8 cellular contexts compared by ENCODE assay signal in genomic region chr18:24019641-24020331, GRCh38. TPM values are rescaled to one million over a fixed set of nuclear protein-coding genes. Genes with fewer than 3 reads are reported as not detected.
A peak's percentile ranks its signal among the peaks of the same experiment; 100 is the strongest.
DNase-seq lines count a peak whose midpoint lies in the region; ATAC-seq and TF ChIP-seq lines count a peak whose summit lies in the region.

No MANE protein-coding gene starts in this region.

- H3K27ac ChIP-seq in KOPT-K1 (ENCODE audit: low read depth, low read length, poor library complexity, severe bottlenecking) (peak overlapping the region; percentile 68), osteoblast (ENCODE audit: low read depth, low read length) (no peak overlapping the region), neuronal stem cell (replicated peaks; ENCODE audit: low read length) (no peak overlapping the region)

- peaks cover 59% of the 10 kb centered on the region for H4K20me1 ChIP-seq in osteoblast (ENCODE audit: insufficient read depth, low read length)

- H3K18ac ChIP-seq in neuronal stem cell (ENCODE audit: low read length): no peak overlapping the region

- H3K79me2 ChIP-seq in osteoblast (ENCODE audit: insufficient read depth, low read length): peaks cover 76% of the 10 kb centered on the region

- H3K27me3 Mint-ChIP-seq in stimulated activated naive CD8-positive, alpha-beta T cell treated with anti-CD3 and anti-CD28 coated beads, Interleukin-15, amount 100 ng/mL, for 72 hours: no peaks in the 10 kb centered on the region
- no peaks in the 10 kb centered on the region; the same call in 1 of the 2 replicates for H3K27me3 Mint-ChIP-seq in HFFc6 (ENCODE audit: insufficient read depth)

- H3K4me1 Mint-ChIP-seq in stimulated activated naive CD8-positive, alpha-beta T cell treated with anti-CD3 and anti-CD28 coated beads, Interleukin-15, amount 100 ng/mL, for 72 hours: peaks cover 84% of the 10 kb centered on the region
- H3K4me1 Mint-ChIP-seq in HFFc6 (ENCODE audit: low read depth): peaks cover 41% of the 10 kb centered on the region

- no peaks in the 10 kb centered on the region for H3K9me3 Mint-ChIP-seq in stimulated activated naive CD8-positive, alpha-beta T cell treated with anti-CD3 and anti-CD28 coated beads, Interleukin-15, amount 100 ng/mL, for 72 hours
- H3K9me3 Mint-ChIP-seq in HFFc6: no peaks in the 10 kb centered on the region

- peak; percentile 75 for ATAC-seq in GM21528 (IDR thresholded peaks at IDR 0.05; ENCODE audit: low FRiP score, unreplicated experiment)
- peak; percentile 88 for ATAC-seq in stimulated activated naive CD8-positive, alpha-beta T cell treated with anti-CD3 and anti-CD28 coated beads, Interleukin-15, amount 100 ng/mL, for 72 hours

- H3K4me1 ChIP-seq in osteoblast (ENCODE audit: insufficient read depth, low read length) (peaks cover 28% of the 10 kb centered on the region), neuronal stem cell (ENCODE audit: control insufficient read depth in 2 of 2, insufficient read depth in 1 of 2, low read depth in 1 of 2, low read length in 2 of 2) (peaks cover 5 to 8% of the 10 kb centered on the region in 2 donors)

- DNase-seq in GM10248 (ENCODE audit: extremely low spot score) (peak; percentile 62), HFFc6 (no peak), osteoblast (ENCODE audit: insufficient read length, low spot score, missing footprints) (no peak), neuronal stem cell (ENCODE audit: low spot score) (no peak)
- DNase-seq in activated naive CD4-positive, alpha-beta T cell treated with Interleukin-2 at 50 U/mL for 16 hours: peak; percentile 55
- peak; percentile 71 to 79 for DNase-seq in stimulated activated naive CD8-positive, alpha-beta T cell treated with anti-CD3 and anti-CD28 coated beads, Interleukin-15, amount 100 ng/mL, for 72 hours

- H2BK5ac ChIP-seq in neuronal stem cell (ENCODE audit: low read length): no peak overlapping the region

- no peak overlapping the region for H3K23ac ChIP-seq in neuronal stem cell (ENCODE audit: low read depth, low read length, poor library complexity)

- peak overlapping the region; percentile 91 to 96 for H3K4me3 Mint-ChIP-seq in stimulated activated naive CD8-positive, alpha-beta T cell treated with anti-CD3 and anti-CD28 coated beads, Interleukin-15, amount 100 ng/mL, for 72 hours
- no peak overlapping the region for H3K4me3 Mint-ChIP-seq in HFFc6

- no peak overlapping the region for H3K9ac ChIP-seq in neuronal stem cell (ENCODE audit: low read depth, low read length, poor library complexity)

- CTCF ChIA-PET in GM10248 (lab: Yijun Ruan, JAX): interaction anchor here (1.2 kb wide), 1 partner anchor 92 kb away, joined by 3 read pairs; no protein-coding TSS in a partner anchor

- no peak overlapping the region for H2BK12ac ChIP-seq in neuronal stem cell (ENCODE audit: low read length)

- H3K36me3 ChIP-seq in KOPT-K1 (ENCODE audit: insufficient read depth, low read length) (no peaks in the 10 kb centered on the region), osteoblast (ENCODE audit: insufficient read depth, low read length) (no peaks in the 10 kb centered on the region), neuronal stem cell (replicated peaks in 1 of 2; ENCODE audit: control insufficient read depth in 2 of 2, insufficient read depth in 2 of 2, low read length in 2 of 2) (peaks cover 0 to 7% of the 10 kb centered on the region in 2 donors)

- no peak overlapping the region for H2AK5ac ChIP-seq in neuronal stem cell (ENCODE audit: low read depth, low read length)

- H3K79me1 ChIP-seq in neuronal stem cell (ENCODE audit: low read depth, low read length): peaks cover 4% of the 10 kb centered on the region

- no peak overlapping the region for H4K8ac ChIP-seq in neuronal stem cell (ENCODE audit: low read depth, low read length)

- TF ChIP-seq CTCF in GM10248 (IDR thresholded peaks at IDR 0.05; ENCODE audit: control extremely low read depth, extremely low read depth, low read depth, missing control alignments) (no peak), HFFc6 (IDR thresholded peaks at IDR 0.05) (no peak), osteoblast (IDR thresholded peaks at IDR 0.05; ENCODE audit: extremely low read depth, low read depth, low read length) (no peak)

- H2AFZ ChIP-seq in osteoblast (ENCODE audit: low read length) (no peak overlapping the region), neuronal stem cell (ENCODE audit: low read length) (no peak overlapping the region)

- H3K4me3 ChIP-seq in osteoblast (ENCODE audit: insufficient read depth, low read length) (no peak overlapping the region), neuronal stem cell (ENCODE audit: low read length in 2 of 2) (no peak overlapping the region)

- H3K27me3 ChIP-seq in osteoblast (ENCODE audit: insufficient read depth, low read length): no peaks in the 10 kb centered on the region
- no peaks in the 10 kb centered on the region for H3K27me3 ChIP-seq in neuronal stem cell (ENCODE audit: control insufficient read depth in 3 of 3, insufficient read depth in 3 of 3, low read depth in 1 of 3, low read length in 3 of 3)

- peak overlapping the region; percentile 98 to 99 for H3K27ac Mint-ChIP-seq in stimulated activated naive CD8-positive, alpha-beta T cell treated with anti-CD3 and anti-CD28 coated beads, Interleukin-15, amount 100 ng/mL, for 72 hours
- no peak overlapping the region for H3K27ac Mint-ChIP-seq in HFFc6

- no CpG with 5 or more reads among the region's 5 CpGs for WGBS in neuronal stem cell (ENCODE audit: extremely low coverage in 2 of 2, insufficient read length in 2 of 2, insufficient replicate concordance in 1 of 2), 2 donors

- H3K4me2 ChIP-seq in osteoblast (ENCODE audit: insufficient read depth, low read length) (no peak overlapping the region), neuronal stem cell (ENCODE audit: insufficient read depth, low read length, poor library complexity, severe bottlenecking) (no peak overlapping the region)

- H3K36me3 Mint-ChIP-seq in HFFc6 (ENCODE audit: low read depth): peaks cover 10% of the 10 kb centered on the region

- H2BK120ac ChIP-seq in neuronal stem cell (ENCODE audit: low read depth, low read length): no peak overlapping the region

- H3K9me3 ChIP-seq in KOPT-K1 (ENCODE audit: insufficient read depth, low read length, poor library complexity, severe bottlenecking) (no peaks in the 10 kb centered on the region), osteoblast (ENCODE audit: low read depth, low read length) (no peaks in the 10 kb centered on the region), neuronal stem cell (replicated peaks in 1 of 2; ENCODE audit: control insufficient read depth in 2 of 2, insufficient read depth in 1 of 2, low read depth in 1 of 2, low read length in 2 of 2) (no peaks in the 10 kb centered on the region)

- no peak overlapping the region for H2BK15ac ChIP-seq in neuronal stem cell (ENCODE audit: low read length)

- H4K91ac ChIP-seq in neuronal stem cell (ENCODE audit: low read depth, low read length, poor library complexity): no peak overlapping the region

- POLR2A ChIA-PET in GM10248 (lab: Yijun Ruan, JAX): no interaction called here

- H3K14ac ChIP-seq in neuronal stem cell (ENCODE audit: low read length): no peak overlapping the region

- no peak overlapping the region for H3K4ac ChIP-seq in neuronal stem cell (ENCODE audit: low read length)

RNA-seq across cellular contexts. Expression of gene TTC39C, which starts 5.2 kb away (rescaled TPM):
- total RNA-seq in HFFc6 (2021; fragmentation: NEBNext Ultra II Directional; extraction: Animal tissue kit (Norgen Biotek cat#: 25700)): 10 to 100 TPM; 10.1 to 21.3 (median 17.4) TPM
- 42.7 and 50.7 TPM in 2 replicates for total RNA-seq in osteoblast
- 16.7 TPM for polyA plus RNA-seq in neuronal stem cell (2013, experiment 1 of 2)
- 16.5 TPM for polyA plus RNA-seq in neuronal stem cell (2013, experiment 2 of 2)

Comparison
In these comparisons a context has a peak if more than half of its experiments do, and no peak if none do; other contexts are left out.
1. DNase-seq: peak in GM10248 (single experiment), activated naive CD4-positive, alpha-beta T cell treated with Interleukin-2 at 50 U/mL for 16 hours (single experiment) and stimulated activated naive CD8-positive, alpha-beta T cell treated with anti-CD3 and anti-CD28 coated beads, Interleukin-15, amount 100 ng/mL, for 72 hours (2 of 2); none in HFFc6 (single experiment), osteoblast (single experiment) and neuronal stem cell (single experiment).